17 cellular contexts compared by ENCODE assay signal in the genomic region with DNA sequence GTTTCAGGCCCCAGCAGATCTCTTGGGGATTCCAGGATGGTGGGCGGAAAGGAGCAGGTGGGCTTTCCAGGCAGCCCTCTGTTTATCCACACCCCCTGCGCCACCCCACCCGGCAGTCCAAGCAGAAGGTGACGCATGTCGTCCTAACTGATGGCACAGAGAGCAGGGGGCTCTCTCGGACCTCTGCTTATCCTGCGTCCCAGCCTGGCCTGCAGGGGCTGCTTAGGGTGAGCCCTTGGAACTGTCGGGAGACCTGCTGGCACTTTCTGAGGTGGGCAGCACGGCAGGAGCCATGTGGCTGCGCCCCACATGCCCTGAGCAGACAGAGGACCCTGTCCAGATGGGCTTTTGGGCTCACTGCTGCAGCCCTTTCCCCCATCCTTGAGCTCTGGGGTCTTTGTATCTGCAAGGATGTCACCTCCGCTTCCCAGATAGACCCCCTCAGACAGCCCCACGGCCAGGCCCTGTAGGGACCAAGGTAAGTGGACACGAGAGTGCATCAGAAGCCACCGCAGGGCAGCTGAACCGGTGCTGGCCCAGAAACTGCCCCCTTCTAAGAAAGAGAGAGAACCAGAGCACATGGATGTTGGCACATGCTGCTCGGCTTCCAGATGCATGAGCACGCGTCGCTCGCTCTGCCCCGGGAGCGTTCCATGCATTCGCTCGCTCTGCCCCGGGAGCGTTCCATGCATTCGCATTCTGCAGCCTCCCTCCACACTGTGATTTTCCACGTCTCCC.
A peak's percentile ranks its signal among the peaks of the same experiment; 100 is the strongest.
DNase-seq lines count a peak whose midpoint lies in the region; ATAC-seq and TF ChIP-seq lines count a peak whose summit lies in the region.
"Had no signal": no experiment of that assay in that cellular context is flagged by ENCODE, and none has a peak within 500 bp of the region (broad histone marks: within the 10 kb centered on the region; RNA-seq: fewer than 3 reads in every experiment).

No MANE protein-coding gene starts in this region.

- H3K4me1 Mint-ChIP-seq in brain (peaks cover 49% of the 10 kb centered on the region), T-cell (no peaks in the 10 kb centered on the region)
- H3K4me1 Mint-ChIP-seq: CD14-positive monocyte had no signal

- H3K9me3 ChIP-seq in right cardiac atrium (ENCODE audit: control insufficient read depth, low read length) (no peaks in the 10 kb centered on the region), left ventricle myocardium inferior (replicated peaks) (no peaks in the 10 kb centered on the region), lower lobe of right lung (no peaks in the 10 kb centered on the region), spleen (peaks cover 0 to 8% (median 0%) of the 10 kb centered on the region in 8 donors)
- H3K9me3 ChIP-seq: A549, BE2C had no signal

- intact Hi-C loops in right cardiac atrium (cut with DNase I) (no loop called here), left ventricle myocardium inferior (cut with micrococcal nuclease) (no loop called here), lower lobe of right lung (cut with DNase I) (no loop called here), spleen (cut with DNase I; ENCODE audit: low total_unique reads) (no loop called here)

- ATAC-seq in right cardiac atrium (no peak), lower lobe of right lung (peak in 1 of 2 donors; percentile 17), T-cell (replicated peaks in 1 of 4) (no peak)
- ATAC-seq: A549; CD8-positive, alpha-beta T cell had no signal

- POLR2A ChIA-PET in T-cell (lab: Charles Lee), result no interaction called here

- no peaks in the 10 kb centered on the region for H3K36me3 ChIP-seq in left ventricle myocardium inferior
- no peaks in the 10 kb centered on the region for H3K36me3 ChIP-seq in lower lobe of right lung
- no peaks in the 10 kb centered on the region for H3K36me3 ChIP-seq in spleen
- H3K36me3 ChIP-seq: BE2C had no signal

- H3K27me3 ChIP-seq in right cardiac atrium (ENCODE audit: control insufficient read depth, insufficient read depth) (no peaks in the 10 kb centered on the region), left ventricle myocardium inferior (ENCODE audit: low read depth) (peaks cover 50% of the 10 kb centered on the region), lower lobe of right lung (ENCODE audit: low read depth) (peaks cover 3% of the 10 kb centered on the region), spleen (replicated peaks in 1 of 7) (peaks cover 0 to 3% (median 0%) of the 10 kb centered on the region in 7 donors)

- H3K27ac Mint-ChIP-seq in brain, result peak overlapping the region in 3 of 5 experiments; percentile 56 to 88 (median 85)
- H3K27ac Mint-ChIP-seq in T-cell, result no peak overlapping the region
- H3K27ac Mint-ChIP-seq: CD14-positive monocyte; CD8-positive, alpha-beta T cell had no signal

- H3K4me3 Mint-ChIP-seq in brain (peak overlapping the region in 1 of 5 experiments; percentile 14), T-cell (no peak overlapping the region)
- H3K4me3 Mint-ChIP-seq: CD14-positive monocyte; CD8-positive, alpha-beta T cell; H9 had no signal

- CTCF ChIA-PET in T-cell (lab: Charles Lee), result no interaction called here

- H3K36me3 Mint-ChIP-seq in brain (no peaks in the 10 kb centered on the region), T-cell (no peaks in the 10 kb centered on the region)
- H3K36me3 Mint-ChIP-seq: CD14-positive monocyte; CD8-positive, alpha-beta T cell had no signal

- 85% methylated on average over 28 of the region's 28 CpGs for WGBS in right cardiac atrium
- 90 to 94% (median 91%) methylated on average over 25 to 28 of the region's 28 CpGs for WGBS in spleen, 5 donors

- peak in 2 of 3 donors; percentile 4 to 38 for DNase-seq in right cardiac atrium
- DNase-seq in left ventricle myocardium inferior, result no peak
- DNase-seq in lower lobe of right lung, result peak; percentile 33
- DNase-seq in spleen, result peak; percentile 56
- no peak for DNase-seq in T-cell
- no peak for DNase-seq in D341Med (ENCODE audit: low spot score)
- DNase-seq: BE2C; CD8-positive, alpha-beta T cell; COR-L47; DMS53; GF-D8; GOT3; H9; IMR-90 had no signal

- H3K4me1 ChIP-seq in right cardiac atrium (ENCODE audit: control insufficient read depth, insufficient read depth, low read length), result no peaks in the 10 kb centered on the region
- H3K4me1 ChIP-seq in left ventricle myocardium inferior, result no peaks in the 10 kb centered on the region
- H3K4me1 ChIP-seq in lower lobe of right lung, result no peaks in the 10 kb centered on the region
- H3K4me1 ChIP-seq in spleen, result no peaks in the 10 kb centered on the region
- H3K4me1 ChIP-seq: A549, BE2C had no signal

- no peak for TF ChIP-seq POLR2A in spleen (IDR thresholded peaks at IDR 0.05)

- no peak overlapping the region for H3K4me3 ChIP-seq in right cardiac atrium (ENCODE audit: low read length)
- H3K4me3 ChIP-seq in left ventricle myocardium inferior, result no peak overlapping the region
- no peak overlapping the region for H3K4me3 ChIP-seq in lower lobe of right lung
- H3K4me3 ChIP-seq in spleen, result no peak overlapping the region
- H3K4me3 ChIP-seq: A549 had no signal

- TF ChIP-seq CTCF in left ventricle myocardium inferior (IDR thresholded peaks at IDR 0.05; ENCODE audit: borderline replicate concordance) (no peak), brain (conservative IDR thresholded peaks at IDR 0.05) (no peak), lower lobe of right lung (IDR thresholded peaks at IDR 0.05) (no peak), spleen (IDR thresholded peaks at IDR 0.05 in 8 of 11, conservative IDR thresholded peaks at IDR 0.05 in 3 of 11) (no peak)

- H3K27ac ChIP-seq in right cardiac atrium (ENCODE audit: low read length) (no peak overlapping the region), left ventricle myocardium inferior (replicated peaks) (no peak overlapping the region), lower lobe of right lung (no peak overlapping the region), spleen (no peak overlapping the region)
- H3K27ac ChIP-seq: A549 had no signal

- H3K9me3 Mint-ChIP-seq in brain (peaks cover 0 to 4% (median 4%) of the 10 kb centered on the region in 5 experiments), T-cell (peaks cover 0 to 5% (median 0%) of the 10 kb centered on the region in 3 donors)

- H3K27me3 Mint-ChIP-seq in brain (no peaks in the 10 kb centered on the region), T-cell (peaks cover 0 to 3% of the 10 kb centered on the region in 2 donors)

Comparison
In these comparisons a context has a peak if more than half of its experiments do, and no peak if none do; other contexts are left out.
1. DNase-seq: peak in right cardiac atrium (2 of 3), lower lobe of right lung (single experiment) and spleen (single experiment); none in left ventricle myocardium inferior (single experiment), T-cell (0 of 34) and D341Med (single experiment).
2. H3K27ac Mint-ChIP-seq: peak in brain (3 of 5); none in T-cell (0 of 2).